ENCODE assay signal across 8 cellular contexts in the genomic region with DNA sequence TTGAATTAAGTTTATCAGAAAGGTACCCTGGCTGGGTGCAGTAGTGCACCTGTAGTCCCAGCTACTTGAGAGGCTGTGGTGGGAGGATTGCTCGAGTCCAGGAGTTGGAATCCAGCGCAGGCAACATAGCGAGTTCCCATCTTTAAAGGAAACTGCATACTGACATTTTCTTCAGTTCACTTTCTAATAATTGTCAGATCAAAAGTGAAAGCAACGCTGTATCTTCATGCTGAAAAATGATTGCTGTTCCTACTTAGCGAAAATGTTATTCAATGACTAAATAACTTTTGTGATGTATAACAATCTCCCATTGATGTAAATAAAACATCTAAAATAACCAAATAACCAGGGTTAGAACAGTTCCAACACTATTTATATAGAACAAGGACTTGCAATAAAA. TPM values are rescaled to one million over a fixed set of nuclear protein-coding genes. Genes with fewer than 3 reads are reported as not detected.
DNase-seq lines count a peak whose midpoint lies in the region; ATAC-seq and TF ChIP-seq lines count a peak whose summit lies in the region.

No MANE protein-coding gene starts in this region.

- no peaks in the 10 kb centered on the region for H3K9me3 ChIP-seq in SU-DHL-6 (ENCODE audit: insufficient read depth, low read length)
- H3K9me3 ChIP-seq in skeletal muscle tissue (ENCODE audit: control insufficient read depth in 3 of 3, low read length in 3 of 3) = no peaks in the 10 kb centered on the region

- in situ Hi-C loops in GM13977 (cut with MboI; ENCODE audit: low pct_unique_long_range_greater_than_20kb, low sequenced_read_pairs, unreplicated experiment) = no loop called here

- peak overlapping the region; percentile 98 for H3K4me2 ChIP-seq in SU-DHL-6 (ENCODE audit: low read depth, low read length, poor library complexity, severe bottlenecking)

- H3K27ac ChIP-seq in SU-DHL-6 (ENCODE audit: low read depth, low read length) (no peak overlapping the region), skeletal muscle tissue (ENCODE audit: low read depth, low read length) (peak overlapping the region; percentile 100)

- no peaks in the 10 kb centered on the region for H3F3A ChIP-seq in SU-DHL-6 (ENCODE audit: insufficient read depth)

- H3K4me1 ChIP-seq in skeletal muscle tissue (ENCODE audit: control insufficient read depth in 3 of 3, insufficient read depth in 3 of 3, low read length in 3 of 3) = peaks cover 10 to 18% (median 17%) of the 10 kb centered on the region in 3 donors

- peaks cover 3% of the 10 kb centered on the region; the same call in 1 of the 2 replicates for H4K20me1 ChIP-seq in SU-DHL-6 (ENCODE audit: low read depth, low read length)

- H3K36me3 ChIP-seq in SU-DHL-6 (ENCODE audit: low read length) (peaks cover 5% of the 10 kb centered on the region; the same call in 1 of the 2 replicates), skeletal muscle tissue (ENCODE audit: control insufficient read depth in 3 of 3, insufficient read depth in 3 of 3, low read length in 3 of 3) (no peaks in the 10 kb centered on the region)

- no peaks in the 10 kb centered on the region for H3K9me2 ChIP-seq in SU-DHL-6 (replicated peaks; ENCODE audit: insufficient read depth, low read length)

- ATAC-seq in HG03571 (IDR thresholded peaks at IDR 0.05; ENCODE audit: unreplicated experiment) (no peak), GM21619 (IDR thresholded peaks at IDR 0.05; ENCODE audit: unreplicated experiment) (no peak)

- peak; percentile 52 for DNase-seq in GM13977 (ENCODE audit: low spot score)
- peak; percentile 16 for DNase-seq in fibroblast of the aortic adventitia (ENCODE audit: low read depth)
- DNase-seq in LoVo (ENCODE audit: low spot score) = no peak
- no peak for DNase-seq in activated gamma-delta T cell treated with Interleukin-2 at 50 U/mL for 16 hours

- H3K9ac ChIP-seq in SU-DHL-6 (ENCODE audit: low read length) (peak overlapping the region; percentile 99), skeletal muscle tissue (ENCODE audit: low read depth in 1 of 3, low read length in 3 of 3) (peak overlapping the region; percentile 4 to 100 (median 100))

- H3K27me3 ChIP-seq in SU-DHL-6 (ENCODE audit: low read length) (no peaks in the 10 kb centered on the region), skeletal muscle tissue (ENCODE audit: control insufficient read depth in 3 of 3, insufficient read depth in 3 of 3, low read length in 3 of 3) (no peaks in the 10 kb centered on the region)

- peak overlapping the region; percentile 90 for H3K4me3 ChIP-seq in SU-DHL-6 (ENCODE audit: insufficient read depth, low read length, poor library complexity, severe bottlenecking)
- H3K4me3 ChIP-seq in fibroblast of the aortic adventitia (ENCODE audit: low read depth, low read length) = peak overlapping the region; percentile 86
- H3K4me3 ChIP-seq in skeletal muscle tissue (ENCODE audit: low read length in 3 of 3) = peak overlapping the region; percentile 49 to 90 (median 80)

- no peak overlapping the region for H2AFZ ChIP-seq in SU-DHL-6 (ENCODE audit: low read depth, low read length, severe bottlenecking)

- peaks cover 64% of the 10 kb centered on the region for H3K79me2 ChIP-seq in SU-DHL-6 (ENCODE audit: insufficient read depth, low read length)

- TF ChIP-seq CTCF in GM13977 (IDR thresholded peaks at IDR 0.05; ENCODE audit: extremely low read depth, insufficient read depth, missing control alignments) (no peak), SU-DHL-6 (IDR thresholded peaks at IDR 0.05; ENCODE audit: insufficient read depth, low read length, poor library complexity, severe bottlenecking) (no peak), fibroblast of the aortic adventitia (IDR thresholded peaks at IDR 0.05; ENCODE audit: insufficient read depth, low read length) (no peak)

RNA-seq across cellular contexts. Expression of gene LATS1, which starts 1.7 kb away (rescaled TPM):
- 10.1 and 33.4 TPM in 2 replicates for total RNA-seq in fibroblast of the aortic adventitia (ENCODE audit: low replicate concordance)
- total RNA-seq in skeletal muscle tissue = 15.1 TPM

RNA-seq across cellular contexts. Expression of gene NUP43, which starts 30.1 kb away (rescaled TPM):
- total RNA-seq in fibroblast of the aortic adventitia (ENCODE audit: low replicate concordance) (20.6 and 45.6 TPM in 2 replicates), skeletal muscle tissue (17.2 TPM)

RNA-seq across cellular contexts. Expression of gene PCMT1, which starts 33.4 kb away (rescaled TPM):
- total RNA-seq in fibroblast of the aortic adventitia (ENCODE audit: low replicate concordance) (44.1 and 117 TPM in 2 replicates), skeletal muscle tissue (63.7 TPM)

Comparison
In these comparisons a context has a peak if more than half of its experiments do, and no peak if none do; other contexts are left out.
1. DNase-seq: peak in GM13977 (single experiment) and fibroblast of the aortic adventitia (single experiment); none in LoVo (single experiment) and activated gamma-delta T cell treated with Interleukin-2 at 50 U/mL for 16 hours (single experiment).
2. Peak in every context shown above with its lines, with median percentiles within 50 percentile points of each other: H3K4me3 ChIP-seq.